In genomic region chr22:20138868-20139267, GRCh38 we compare ENCODE assay signal across 30 cellular contexts. TPM values are rescaled to one million over a fixed set of nuclear protein-coding genes. Genes with fewer than 3 reads are reported as not detected.
DNase-seq lines count a peak whose midpoint lies in the region; ATAC-seq and TF ChIP-seq lines count a peak whose summit lies in the region.
"Had no signal": no experiment of that assay in that cellular context is flagged by ENCODE, and none has a peak within 500 bp of the region (broad histone marks: within the 10 kb centered on the region; RNA-seq: fewer than 3 reads in every experiment).

No MANE protein-coding gene starts in this region.

- WGBS in heart left ventricle, 4 donors, result 78 to 86% (median 81%) methylated on average over 16 of the region's 16 CpGs
- 80% methylated on average over 16 of the region's 16 CpGs for WGBS in right cardiac atrium
- WGBS in tibial nerve, 2 donors, result 83 to 88% methylated on average over 7 to 16 of the region's 16 CpGs

- no peaks in the 10 kb centered on the region for H4K20me1 ChIP-seq in PC-3 (ENCODE audit: low read length)

- peak in 1 of 2 donors; percentile 11 for TF ChIP-seq EP300 in tibial nerve (IDR thresholded peaks at IDR 0.05)

- H3K9me3 ChIP-seq in heart left ventricle (no peaks in the 10 kb centered on the region), right cardiac atrium (ENCODE audit: control insufficient read depth, low read length) (no peaks in the 10 kb centered on the region), tibial nerve (no peaks in the 10 kb centered on the region), PC-3 (ENCODE audit: low read length) (no peaks in the 10 kb centered on the region)
- H3K9me3 ChIP-seq: BE2C, Peyer's patch, SJCRH30 had no signal

- no peak for TF ChIP-seq POLR2A in heart left ventricle (IDR thresholded peaks at IDR 0.05)
- no peak for TF ChIP-seq POLR2A in tibial nerve (IDR thresholded peaks at IDR 0.05)

- intact Hi-C loops in Right ventricle myocardium inferior (cut with DNase I) (no loop called here), cardiac septum (cut with DNase I) (no loop called here), heart left ventricle (cut with DNase I) (no loop called here), right cardiac atrium (cut with DNase I) (no loop called here), PC-3 (cut with micrococcal nuclease) (no loop called here)

- BruUV-seq in PC-3 (replicated peaks; lab: Mats Ljungman, UMichigan), result no TSS peak

- no peak overlapping the region for H3K4me2 ChIP-seq in PC-3 (ENCODE audit: low read length)
- H3K4me2 ChIP-seq: GM23338 had no signal

- H3K9ac ChIP-seq in PC-3 (ENCODE audit: low read length), result no peak overlapping the region

- peak; percentile 4 for ATAC-seq in Right ventricle myocardium inferior
- peak in 3 of 4 donors; percentile 1 to 25 (median 10) for ATAC-seq in heart left ventricle
- peak in 1 of 2 donors; percentile 1 for ATAC-seq in right cardiac atrium
- no peak for ATAC-seq in PC-3
- ATAC-seq: HepG2 had no signal

- no peaks in the 10 kb centered on the region for H3F3A ChIP-seq in PC-3 (ENCODE audit: low read length, unreplicated experiment)

- POLR2A ChIA-PET in PC-3 (lab: Charles Lee; ENCODE audit: unreplicated experiment), result no interaction called here

- TF ChIP-seq CTCF in heart left ventricle (IDR thresholded peaks at IDR 0.05) (no peak), tibial nerve (IDR thresholded peaks at IDR 0.05) (no peak), PC-3 (conservative IDR thresholded peaks at IDR 0.05; ENCODE audit: low read depth, low read length) (no peak)

- H3K27ac ChIP-seq in heart left ventricle (peak overlapping the region in 6 of 12 donors; percentile 4 to 79 (median 36)), right cardiac atrium (ENCODE audit: low read length) (no peak overlapping the region), tibial nerve (peak overlapping the region; percentile 5 to 94 (median 54)), PC-3 (ENCODE audit: low read length) (no peak overlapping the region)
- H3K27ac ChIP-seq: Peyer's patch, SJCRH30 had no signal

- peaks cover 19 to 52% (median 48%) of the 10 kb centered on the region in 12 donors for H3K4me1 ChIP-seq in heart left ventricle
- peaks cover 16% of the 10 kb centered on the region for H3K4me1 ChIP-seq in right cardiac atrium (ENCODE audit: control insufficient read depth, insufficient read depth, low read length)
- peaks cover 0 to 66% (median 44%) of the 10 kb centered on the region in 4 donors for H3K4me1 ChIP-seq in tibial nerve
- no peaks in the 10 kb centered on the region for H3K4me1 ChIP-seq in PC-3 (ENCODE audit: insufficient read depth, low read length)

- DNase-seq in Right ventricle myocardium inferior (ENCODE audit: missing footprints) (no peak), cardiac septum (ENCODE audit: low spot score) (no peak), heart left ventricle (peak in 1 of 5 donors; percentile 49), right cardiac atrium (peak in 2 of 3 donors; percentile 44 to 62), tibial nerve (ENCODE audit: low spot score in 2 of 2) (no peak), PC-3 (no peak), LoVo (ENCODE audit: low spot score) (no peak)
- no peak for DNase-seq in stimulated activated CD4-positive, alpha-beta T cell treated with anti-CD3 and anti-CD28 coated beads, Interleukin-12 subunit alpha, Interleukin-12 subunit beta, amount 100 ng/mL, for 4 hours
- DNase-seq: 8988T; ACHN; BE2C; CD8-positive, alpha-beta memory T cell; DMS 273 treated with DMSO at 0.1 percent for 48 hours; DMS79; EL; GDM1; H9; Kasumi-1; MV-4-11; NCI-H1105; NCI-H146; NCI-H1930; NCI-H510A; NCI-H69; Peyer's patch had no signal

- peaks cover 38% of the 10 kb centered on the region for H3K79me2 ChIP-seq in PC-3 (ENCODE audit: low read length)

- H3K4me3 ChIP-seq in heart left ventricle (no peak overlapping the region), right cardiac atrium (ENCODE audit: low read length) (no peak overlapping the region), tibial nerve (no peak overlapping the region), PC-3 (ENCODE audit: low read length) (no peak overlapping the region)
- H3K4me3 ChIP-seq: GM12878, GM23338, Peyer's patch, SJCRH30 had no signal

- H3K36me3 ChIP-seq in heart left ventricle (peaks cover 0 to 39% (median 11%) of the 10 kb centered on the region in 9 donors), tibial nerve (peaks cover 0 to 51% (median 0%) of the 10 kb centered on the region in 3 donors), PC-3 (ENCODE audit: low read depth, low read length) (no peaks in the 10 kb centered on the region)
- H3K36me3 ChIP-seq: SJCRH30 had no signal

- H3K9me2 ChIP-seq in PC-3 (replicated peaks; ENCODE audit: low read length), result no peaks in the 10 kb centered on the region

- H3K27me3 ChIP-seq in heart left ventricle (no peaks in the 10 kb centered on the region), right cardiac atrium (ENCODE audit: control insufficient read depth, insufficient read depth) (no peaks in the 10 kb centered on the region), tibial nerve (no peaks in the 10 kb centered on the region), PC-3 (ENCODE audit: low read length) (no peaks in the 10 kb centered on the region)
- H3K27me3 ChIP-seq: BE2C, Peyer's patch, SJCRH30 had no signal

- CTCF ChIA-PET in PC-3 (lab: Charles Lee), result no interaction called here

- H2AFZ ChIP-seq in PC-3 (ENCODE audit: low read length), result no peak overlapping the region
- H2AFZ ChIP-seq: GM23338 had no signal

RNA-seq across cellular contexts. Expression of gene ZDHHC8, which starts 7.3 kb away (rescaled TPM):
- total RNA-seq in Right ventricle myocardium inferior (44.4 TPM), cardiac septum (43.4 TPM), heart left ventricle (10 to 100 TPM; 15.7 to 45.2 (median 40.6) TPM), right cardiac atrium (10 to 100 TPM; 49.1 to 64.7 (median 55.7) TPM), tibial nerve (10 to 100 TPM; 40.6 to 53.7 (median 47.4) TPM), PC-3 (2014; rRNA removed) (24.6 and 26.8 TPM in 2 replicates)
- polyA plus RNA-seq in heart left ventricle (10 to 100 TPM; 21.5 to 26.3 TPM), right cardiac atrium (34.2 TPM)

RNA-seq across cellular contexts. Expression of gene CCDC188, which starts 12.0 kb away (rescaled TPM):
- total RNA-seq in Right ventricle myocardium inferior, result 0.32 TPM
- total RNA-seq in cardiac septum, result 0.67 TPM
- 1 to 10 TPM in 1 of 9 donors, under 1 TPM in 4, not detected in 4; 0.17 to 1.0 (median 0.46) TPM for total RNA-seq in heart left ventricle
- 1 to 10 TPM in 1 of 2 donors, under 1 TPM in 1; 0.50 to 1.0 TPM for polyA plus RNA-seq in heart left ventricle
- total RNA-seq in right cardiac atrium, result under 1 TPM; 0.22 to 0.83 (median 0.39) TPM
- 0.54 TPM for polyA plus RNA-seq in right cardiac atrium
- total RNA-seq in tibial nerve, result 10 to 100 TPM in 1 of 4 donors, 1 to 10 TPM in 3; 1.5 to 12.4 (median 6.6) TPM
- total RNA-seq in PC-3 (2014; rRNA removed), result not detected in 2 replicates
- total RNA-seq: CD8-positive, alpha-beta memory T cell; GM12878; GM23338; H9; HepG2; SJCRH30 had no signal
- polyA plus RNA-seq: CD14-positive monocyte; CD8-positive, alpha-beta memory T cell; GM12878; GM23338; HepG2 had no signal

RNA-seq across cellular contexts. Expression of gene TRMT2A, which starts 21.8 kb away (rescaled TPM):
- total RNA-seq in Right ventricle myocardium inferior, result 24.5 TPM
- 24.0 TPM for total RNA-seq in cardiac septum
- total RNA-seq in heart left ventricle, result 10 to 100 TPM; 18.2 to 31.3 (median 20.2) TPM
- 10 to 100 TPM; 15.8 to 30.1 TPM for polyA plus RNA-seq in heart left ventricle
- 10 to 100 TPM; 23.1 to 32.0 (median 29.7) TPM for total RNA-seq in right cardiac atrium
- polyA plus RNA-seq in right cardiac atrium, result 23.1 TPM
- 100 to 1,000 TPM in 1 of 4 donors, 10 to 100 TPM in 3; 39.0 to 139 (median 55.9) TPM for total RNA-seq in tibial nerve
- total RNA-seq in PC-3 (2014; rRNA removed), result 58.9 and 62.1 TPM in 2 replicates

RNA-seq across cellular contexts. Expression of gene RANBP1, which starts 23.0 kb away (rescaled TPM):
- total RNA-seq in Right ventricle myocardium inferior (42.7 TPM), cardiac septum (45.9 TPM), heart left ventricle (10 to 100 TPM; 35.8 to 85.3 (median 41.5) TPM), right cardiac atrium (10 to 100 TPM; 32.5 to 46.8 (median 39.5) TPM), tibial nerve (100 to 1,000 TPM; 135 to 238 (median 176) TPM), PC-3 (2014; rRNA removed) (356 and 411 TPM in 2 replicates)
- polyA plus RNA-seq in heart left ventricle (10 to 100 TPM; 29.3 to 67.1 TPM), right cardiac atrium (33.3 TPM)

RNA-seq across cellular contexts. Expression of gene DGCR8, which starts 58.8 kb away (rescaled TPM):
- total RNA-seq in Right ventricle myocardium inferior (18.0 TPM), cardiac septum (19.1 TPM), heart left ventricle (10 to 100 TPM in 8 of 9 donors, 1 to 10 TPM in 1; 8.8 to 22.1 (median 13.0) TPM), right cardiac atrium (10 to 100 TPM; 15.5 to 18.6 (median 17.0) TPM), tibial nerve (10 to 100 TPM; 23.0 to 35.1 (median 26.0) TPM), PC-3 (2014; rRNA removed) (41.7 and 43.6 TPM in 2 replicates)
- polyA plus RNA-seq in heart left ventricle (10 to 100 TPM in 1 of 2 donors, 1 to 10 TPM in 1; 9.9 to 14.5 TPM), right cardiac atrium (11.2 TPM)

Comparison
In these comparisons a context has a peak if more than half of its experiments do, and no peak if none do; other contexts are left out.
1. DNase-seq: peak in right cardiac atrium (2 of 3); none in Right ventricle myocardium inferior (single experiment), cardiac septum (single experiment), tibial nerve (0 of 2), PC-3 (single experiment), stimulated activated CD4-positive, alpha-beta T cell treated with anti-CD3 and anti-CD28 coated beads, Interleukin-12 subunit alpha, Interleukin-12 subunit beta, amount 100 ng/mL, for 4 hours (single experiment) and LoVo (single experiment).
2. H3K27ac ChIP-seq: peak in tibial nerve (4 of 4); none in right cardiac atrium (single experiment) and PC-3 (single experiment).